In genomic region chr11:72752088-72752914, GRCh38 we compare ENCODE assay signal across 8 cellular contexts. TPM values are rescaled to one million over a fixed set of nuclear protein-coding genes. Genes with fewer than 3 reads are reported as not detected.
A peak's percentile ranks its signal among the peaks of the same experiment; 100 is the strongest.
DNase-seq lines count a peak whose midpoint lies in the region; ATAC-seq and TF ChIP-seq lines count a peak whose summit lies in the region.

ARAP1 (minus strand) TSS chr11:72752408; CDS start chr11:72727128, 25,280 bp downstream.

- H3K9ac ChIP-seq in smooth muscle cell (ENCODE audit: low read depth) = peak within 1 kb of the TSS; percentile 49

- peak within 1 kb of the TSS; percentile 88 for H3K4me2 ChIP-seq in smooth muscle cell

- H3K9me3 ChIP-seq in WERI-Rb-1 (ENCODE audit: severe bottlenecking) = no peaks in the 10 kb centered on the region
- no peaks in the 10 kb centered on the region for H3K9me3 ChIP-seq in breast epithelium
- no peaks in the 10 kb centered on the region for H3K9me3 ChIP-seq in smooth muscle cell (replicated peaks; ENCODE audit: low read depth)

- ATAC-seq in GM21526 (IDR thresholded peaks at IDR 0.05; ENCODE audit: low FRiP score, unreplicated experiment) = no peak

- H3K4me3 ChIP-seq in WERI-Rb-1 (ENCODE audit: low read depth, low read length) (peak within 1 kb of the TSS; percentile 53), breast epithelium (peak within 1 kb of the TSS; percentile 66 to 81 (median 75)), smooth muscle cell (peak within 1 kb of the TSS; percentile 85)

- H3K27me3 ChIP-seq in WERI-Rb-1 (ENCODE audit: insufficient read depth, low read depth, severe bottlenecking) = no peaks in the 10 kb centered on the region
- no peaks in the 10 kb centered on the region for H3K27me3 ChIP-seq in breast epithelium
- no peaks in the 10 kb centered on the region for H3K27me3 ChIP-seq in smooth muscle cell (ENCODE audit: low read depth)

- POLR2A ChIA-PET in HEK293T (lab: Yijun Ruan, JAX) = no interaction called here

- WGBS in smooth muscle cell (ENCODE audit: low lambda C conversion rate) = 2% methylated on average over 20 of the region's 51 CpGs

- TF ChIP-seq CTCF in WERI-Rb-1 (IDR thresholded peaks at IDR 0.05; ENCODE audit: low read depth, low read length) (no peak), breast epithelium (IDR thresholded peaks at IDR 0.05) (no peak), smooth muscle cell (IDR thresholded peaks at IDR 0.05; ENCODE audit: borderline replicate concordance, insufficient read depth, poor library complexity, severe bottlenecking) (no peak)

- H3K4me1 ChIP-seq in breast epithelium = no peaks in the 10 kb centered on the region
- H3K4me1 ChIP-seq in smooth muscle cell (ENCODE audit: low read depth) = peaks cover 15% of the 10 kb centered on the region

- H3K36me3 ChIP-seq in WERI-Rb-1 = peaks cover 5% of the 10 kb centered on the region; the same call in 1 of the 2 replicates
- H3K36me3 ChIP-seq in breast epithelium = no peaks in the 10 kb centered on the region
- H3K36me3 ChIP-seq in smooth muscle cell (ENCODE audit: low read depth) = no peaks in the 10 kb centered on the region

- H4K20me1 ChIP-seq in smooth muscle cell (ENCODE audit: low read depth) = peaks cover 5% of the 10 kb centered on the region

- intact Hi-C loops in breast epithelium (cut with DNase I; ENCODE audit: low total_unique reads) = no loop called here

- H3K27ac ChIP-seq in WERI-Rb-1 (peak within 1 kb of the TSS; percentile 62), breast epithelium (peak within 1 kb of the TSS; percentile 34 to 77), smooth muscle cell (ENCODE audit: low read depth) (peak within 1 kb of the TSS; percentile 14)

- TF ChIP-seq POLR2A in breast epithelium (IDR thresholded peaks at IDR 0.05) = no peak

- no peaks in the 10 kb centered on the region for H3F3A ChIP-seq in smooth muscle cell (ENCODE audit: low read depth)

- peaks cover 7% of the 10 kb centered on the region for H3K79me2 ChIP-seq in smooth muscle cell (ENCODE audit: low read depth)

- CTCF ChIA-PET in HEK293T (lab: Yijun Ruan, JAX) = interaction anchor here (0.7 kb wide), 1 partner anchor 42 kb away, joined by 3 read pairs; the partner anchor contains the start of gene STARD10

- DNase-seq in GM03348 (ENCODE audit: low spot score) (peak; percentile 98), HEK293T (ENCODE audit: extremely low spot score) (peak; percentile 87), NCI-H1417 treated with DMSO at 0.1 percent for 48 hours (lab: John Stamatoyannopoulos, UW) (peak; percentile 15), WERI-Rb-1 (peak; percentile 83), breast epithelium (ENCODE audit: low spot score in 2 of 2) (peak; percentile 52 to 65), iPS-NIHi7 (ENCODE audit: extremely low spot score) (peak; percentile 94), smooth muscle cell (lab: John Stamatoyannopoulos, UW; ENCODE audit: unreplicated experiment) (peak; percentile 39)

- peak within 1 kb of the TSS; percentile 40 for H2AFZ ChIP-seq in smooth muscle cell (ENCODE audit: low read depth)

TF ChIP-seq in HEK293T, 16 proteins besides CTCF, POLR2A, EP300 and RAD21:
- no peak for TF ChIP-seq LEF1 (IDR thresholded peaks at IDR 0.05; ENCODE audit: borderline replicate concordance)
- TF ChIP-seq FOXK2 (IDR thresholded peaks at IDR 0.05) = no peak
- no peak for TF ChIP-seq ZNF384 (IDR thresholded peaks at IDR 0.05)
- no peak for TF ChIP-seq NFRKB (IDR thresholded peaks at IDR 0.05)
- TF ChIP-seq CTBP1 (IDR thresholded peaks at IDR 0.05; ENCODE audit: borderline replicate concordance) = no peak
- TF ChIP-seq SP1 (IDR thresholded peaks at IDR 0.05) = no peak
- TF ChIP-seq L3MBTL2 (conservative IDR thresholded peaks at IDR 0.05) = 0 out of 2 replicates have a peak, but pooled peaks have one; percentile 16
- no peak for TF ChIP-seq BHLHE40 (IDR thresholded peaks at IDR 0.05; ENCODE audit: borderline replicate concordance)
- 0 out of 2 replicates have a peak, but pooled peaks have one; percentile 22 for TF ChIP-seq ELF4 (IDR thresholded peaks at IDR 0.05)
- TF ChIP-seq FOXA1 (IDR thresholded peaks at IDR 0.05) = no peak
- no peak for TF ChIP-seq PKNOX1 (IDR thresholded peaks at IDR 0.05)

RNA-seq across cellular contexts. Expression of gene ARAP1, which starts in this region (rescaled TPM):
- total RNA-seq in breast epithelium (100 to 1,000 TPM in 1 of 3 donors, 10 to 100 TPM in 2; 85.9 to 109 (median 97.0) TPM), smooth muscle cell (45.2 and 65.3 TPM in 2 replicates)
- 45.6 and 54.2 TPM in 2 replicates for polyA plus RNA-seq in smooth muscle cell

Comparison
In these comparisons a context has a peak if more than half of its experiments do, and no peak if none do; other contexts are left out.
1. DNase-seq: peak in every context shown above with its lines; median percentile 98 in GM03348; 94 in iPS-NIHi7; 87 in HEK293T; 83 in WERI-Rb-1; 58 in breast epithelium; 39 in smooth muscle cell; 15 in NCI-H1417 treated with DMSO at 0.1 percent for 48 hours.